Comparison of ENCODE assay signal across 2 cellular contexts in the genomic region with DNA sequence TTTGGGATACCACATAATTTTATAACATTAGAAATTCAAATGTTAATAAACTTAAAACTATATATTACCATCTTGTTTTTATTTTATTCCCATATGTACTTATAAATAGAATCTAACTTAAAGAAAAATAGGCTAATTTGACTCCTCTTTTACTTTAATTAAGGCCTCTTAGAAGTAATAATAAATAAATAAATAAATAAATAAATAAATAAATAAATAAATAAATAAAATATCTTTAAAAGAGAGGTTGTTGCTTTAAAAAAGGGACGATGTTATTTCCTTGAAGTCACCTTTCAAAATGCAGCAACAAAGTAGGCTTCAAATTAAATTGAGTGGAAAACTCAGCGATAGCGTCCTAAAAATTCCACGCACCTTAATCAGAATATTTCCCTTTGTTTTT.
TF ChIP-seq lines count a peak whose summit lies in the region.

No MANE protein-coding gene starts in this region.

TF ChIP-seq in A549, 52 proteins besides CTCF, POLR2A, EP300 and RAD21 (continued from another document):
- TF ChIP-seq, protein P1, sequence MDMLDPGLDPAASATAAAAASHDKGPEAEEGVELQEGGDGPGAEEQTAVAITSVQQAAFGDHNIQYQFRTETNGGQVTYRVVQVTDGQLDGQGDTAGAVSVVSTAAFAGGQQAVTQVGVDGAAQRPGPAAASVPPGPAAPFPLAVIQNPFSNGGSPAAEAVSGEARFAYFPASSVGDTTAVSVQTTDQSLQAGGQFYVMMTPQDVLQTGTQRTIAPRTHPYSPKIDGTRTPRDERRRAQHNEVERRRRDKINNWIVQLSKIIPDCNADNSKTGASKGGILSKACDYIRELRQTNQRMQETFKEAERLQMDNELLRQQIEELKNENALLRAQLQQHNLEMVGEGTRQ (IDR thresholded peaks at IDR 0.05), result no peak

TF ChIP-seq in HEK293, 187 proteins besides CTCF, POLR2A, EP300 and RAD21:
- no peak for TF ChIP-seq ZNF670 (tag by site-specific recombination; IDR thresholded peaks at IDR 0.05; ENCODE audit: low read depth)
- peak; percentile 20; the same call in 1 of the 2 replicates for TF ChIP-seq MZF1 (tag by site-specific recombination; IDR thresholded peaks at IDR 0.05; ENCODE audit: borderline replicate concordance)
- TF ChIP-seq, protein P2, sequence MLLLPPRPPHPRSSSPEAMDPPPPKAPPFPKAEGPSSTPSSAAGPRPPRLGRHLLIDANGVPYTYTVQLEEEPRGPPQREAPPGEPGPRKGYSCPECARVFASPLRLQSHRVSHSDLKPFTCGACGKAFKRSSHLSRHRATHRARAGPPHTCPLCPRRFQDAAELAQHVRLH (tag by site-specific recombination; IDR thresholded peaks at IDR 0.05), result no peak
- TF ChIP-seq, protein P3, sequence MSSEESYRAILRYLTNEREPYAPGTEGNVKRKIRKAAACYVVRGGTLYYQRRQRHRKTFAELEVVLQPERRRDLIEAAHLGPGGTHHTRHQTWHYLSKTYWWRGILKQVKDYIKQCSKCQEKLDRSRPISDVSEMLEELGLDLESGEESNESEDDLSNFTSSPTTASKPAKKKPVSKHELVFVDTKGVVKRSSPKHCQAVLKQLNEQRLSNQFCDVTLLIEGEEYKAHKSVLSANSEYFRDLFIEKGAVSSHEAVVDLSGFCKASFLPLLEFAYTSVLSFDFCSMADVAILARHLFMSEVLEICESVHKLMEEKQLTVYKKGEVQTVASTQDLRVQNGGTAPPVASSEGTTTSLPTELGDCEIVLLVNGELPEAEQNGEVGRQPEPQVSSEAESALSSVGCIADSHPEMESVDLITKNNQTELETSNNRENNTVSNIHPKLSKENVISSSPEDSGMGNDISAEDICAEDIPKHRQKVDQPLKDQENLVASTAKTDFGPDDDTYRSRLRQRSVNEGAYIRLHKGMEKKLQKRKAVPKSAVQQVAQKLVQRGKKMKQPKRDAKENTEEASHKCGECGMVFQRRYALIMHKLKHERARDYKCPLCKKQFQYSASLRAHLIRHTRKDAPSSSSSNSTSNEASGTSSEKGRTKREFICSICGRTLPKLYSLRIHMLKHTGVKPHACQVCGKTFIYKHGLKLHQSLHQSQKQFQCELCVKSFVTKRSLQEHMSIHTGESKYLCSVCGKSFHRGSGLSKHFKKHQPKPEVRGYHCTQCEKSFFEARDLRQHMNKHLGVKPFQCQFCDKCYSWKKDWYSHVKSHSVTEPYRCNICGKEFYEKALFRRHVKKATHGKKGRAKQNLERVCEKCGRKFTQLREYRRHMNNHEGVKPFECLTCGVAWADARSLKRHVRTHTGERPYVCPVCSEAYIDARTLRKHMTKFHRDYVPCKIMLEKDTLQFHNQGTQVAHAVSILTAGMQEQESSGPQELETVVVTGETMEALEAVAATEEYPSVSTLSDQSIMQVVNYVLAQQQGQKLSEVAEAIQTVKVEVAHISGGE (tag by site-specific recombination; conservative IDR thresholded peaks at IDR 0.05; ENCODE audit: low read depth), result peak; percentile 85
- TF ChIP-seq ZNF114 (tag by site-specific recombination; IDR thresholded peaks at IDR 0.05), result no peak
- TF ChIP-seq, protein P4, sequence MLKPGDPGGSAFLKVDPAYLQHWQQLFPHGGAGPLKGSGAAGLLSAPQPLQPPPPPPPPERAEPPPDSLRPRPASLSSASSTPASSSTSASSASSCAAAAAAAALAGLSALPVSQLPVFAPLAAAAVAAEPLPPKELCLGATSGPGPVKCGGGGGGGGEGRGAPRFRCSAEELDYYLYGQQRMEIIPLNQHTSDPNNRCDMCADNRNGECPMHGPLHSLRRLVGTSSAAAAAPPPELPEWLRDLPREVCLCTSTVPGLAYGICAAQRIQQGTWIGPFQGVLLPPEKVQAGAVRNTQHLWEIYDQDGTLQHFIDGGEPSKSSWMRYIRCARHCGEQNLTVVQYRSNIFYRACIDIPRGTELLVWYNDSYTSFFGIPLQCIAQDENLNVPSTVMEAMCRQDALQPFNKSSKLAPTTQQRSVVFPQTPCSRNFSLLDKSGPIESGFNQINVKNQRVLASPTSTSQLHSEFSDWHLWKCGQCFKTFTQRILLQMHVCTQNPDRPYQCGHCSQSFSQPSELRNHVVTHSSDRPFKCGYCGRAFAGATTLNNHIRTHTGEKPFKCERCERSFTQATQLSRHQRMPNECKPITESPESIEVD (tag by site-specific recombination; IDR thresholded peaks at IDR 0.05), result no peak
- TF ChIP-seq ZNF366 (tag by site-specific recombination; conservative IDR thresholded peaks at IDR 0.05), result no peak
- TF ChIP-seq ZNF558 (tag by site-specific recombination; IDR thresholded peaks at IDR 0.05), result peak; percentile 66; the same call in 1 of the 2 replicates
- TF ChIP-seq ZNF354C (tag by site-specific recombination; IDR thresholded peaks at IDR 0.05; ENCODE audit: borderline replicate concordance, low read depth), result 0 out of 2 replicates have a peak, but pooled peaks have one; percentile 80
- no peak for TF ChIP-seq ZNF324 (tag by site-specific recombination; IDR thresholded peaks at IDR 0.05)
- TF ChIP-seq GFI1B (tag by site-specific recombination; IDR thresholded peaks at IDR 0.05), result no peak
- 0 out of 2 replicates have a peak, but pooled peaks have one; percentile 42 for TF ChIP-seq ZNF266 (tag by site-specific recombination; IDR thresholded peaks at IDR 0.05; ENCODE audit: low read depth)
- peak; percentile 38; the same call in 1 of the 2 replicates for TF ChIP-seq ZNF433 (tag by site-specific recombination; IDR thresholded peaks at IDR 0.05; ENCODE audit: low read depth)
- TF ChIP-seq ZNF140 (tag by site-specific recombination; IDR thresholded peaks at IDR 0.05), result peak; percentile 83; the same call in 1 of the 2 replicates
- peak; percentile 47; the same call in 1 of the 2 replicates for TF ChIP-seq ZNF664 (tag by site-specific recombination; IDR thresholded peaks at IDR 0.05)
- TF ChIP-seq SP7 (tag by site-specific recombination; IDR thresholded peaks at IDR 0.05), result no peak
- peak; percentile 97 for TF ChIP-seq ZNF426 (tag by site-specific recombination; IDR thresholded peaks at IDR 0.05)
- TF ChIP-seq ZNF350 (tag by site-specific recombination; IDR thresholded peaks at IDR 0.05), result no peak
- no peak for TF ChIP-seq ZNF48 (tag by site-specific recombination; IDR thresholded peaks at IDR 0.05)
- peak; percentile 54 for TF ChIP-seq ZXDB (tag by site-specific recombination; IDR thresholded peaks at IDR 0.05)
- TF ChIP-seq ZNF768 (tag by site-specific recombination; IDR thresholded peaks at IDR 0.05), result no peak
- TF ChIP-seq ZBTB8A (tag by site-specific recombination; IDR thresholded peaks at IDR 0.05), result peak; percentile 72
- TF ChIP-seq FEZF1 (tag by site-specific recombination; IDR thresholded peaks at IDR 0.05), result no peak
- TF ChIP-seq ZNF777 (tag by site-specific recombination; IDR thresholded peaks at IDR 0.05; ENCODE audit: borderline replicate concordance), result no peak
- TF ChIP-seq, protein P5, sequence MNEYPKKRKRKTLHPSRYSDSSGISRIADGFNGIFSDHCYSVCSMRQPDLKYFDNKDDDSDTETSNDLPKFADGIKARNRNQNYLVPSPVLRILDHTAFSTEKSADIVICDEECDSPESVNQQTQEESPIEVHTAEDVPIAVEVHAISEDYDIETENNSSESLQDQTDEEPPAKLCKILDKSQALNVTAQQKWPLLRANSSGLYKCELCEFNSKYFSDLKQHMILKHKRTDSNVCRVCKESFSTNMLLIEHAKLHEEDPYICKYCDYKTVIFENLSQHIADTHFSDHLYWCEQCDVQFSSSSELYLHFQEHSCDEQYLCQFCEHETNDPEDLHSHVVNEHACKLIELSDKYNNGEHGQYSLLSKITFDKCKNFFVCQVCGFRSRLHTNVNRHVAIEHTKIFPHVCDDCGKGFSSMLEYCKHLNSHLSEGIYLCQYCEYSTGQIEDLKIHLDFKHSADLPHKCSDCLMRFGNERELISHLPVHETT (tag by site-specific recombination; IDR thresholded peaks at IDR 0.05), result no peak
- no peak for TF ChIP-seq SALL2 (tag by site-specific recombination; IDR thresholded peaks at IDR 0.05; ENCODE audit: borderline replicate concordance)
- no peak for TF ChIP-seq ZNF548 (tag by site-specific recombination; IDR thresholded peaks at IDR 0.05)
- no peak for TF ChIP-seq ZNF658 (tag by site-specific recombination; IDR thresholded peaks at IDR 0.05)
- 0 out of 2 replicates have a peak, but pooled peaks have one; percentile 19 for TF ChIP-seq ZNF138 (tag by site-specific recombination; IDR thresholded peaks at IDR 0.05; ENCODE audit: borderline replicate concordance)
- peak; percentile 87 for TF ChIP-seq ZNF510 (tag by site-specific recombination; IDR thresholded peaks at IDR 0.05; ENCODE audit: insufficient replicate concordance)
- 0 out of 2 replicates have a peak, but pooled peaks have one; percentile 52 for TF ChIP-seq ZNF292 (tag by site-specific recombination; IDR thresholded peaks at IDR 0.05; ENCODE audit: borderline replicate concordance, low read depth)
- TF ChIP-seq MYNN (tag by site-specific recombination; IDR thresholded peaks at IDR 0.05; ENCODE audit: borderline replicate concordance), result peak; percentile 36; the same call in 1 of the 2 replicates
- peak; percentile 37 for TF ChIP-seq ZNF654 (tag by site-specific recombination; IDR thresholded peaks at IDR 0.05; ENCODE audit: low read depth)
- TF ChIP-seq, protein P6, sequence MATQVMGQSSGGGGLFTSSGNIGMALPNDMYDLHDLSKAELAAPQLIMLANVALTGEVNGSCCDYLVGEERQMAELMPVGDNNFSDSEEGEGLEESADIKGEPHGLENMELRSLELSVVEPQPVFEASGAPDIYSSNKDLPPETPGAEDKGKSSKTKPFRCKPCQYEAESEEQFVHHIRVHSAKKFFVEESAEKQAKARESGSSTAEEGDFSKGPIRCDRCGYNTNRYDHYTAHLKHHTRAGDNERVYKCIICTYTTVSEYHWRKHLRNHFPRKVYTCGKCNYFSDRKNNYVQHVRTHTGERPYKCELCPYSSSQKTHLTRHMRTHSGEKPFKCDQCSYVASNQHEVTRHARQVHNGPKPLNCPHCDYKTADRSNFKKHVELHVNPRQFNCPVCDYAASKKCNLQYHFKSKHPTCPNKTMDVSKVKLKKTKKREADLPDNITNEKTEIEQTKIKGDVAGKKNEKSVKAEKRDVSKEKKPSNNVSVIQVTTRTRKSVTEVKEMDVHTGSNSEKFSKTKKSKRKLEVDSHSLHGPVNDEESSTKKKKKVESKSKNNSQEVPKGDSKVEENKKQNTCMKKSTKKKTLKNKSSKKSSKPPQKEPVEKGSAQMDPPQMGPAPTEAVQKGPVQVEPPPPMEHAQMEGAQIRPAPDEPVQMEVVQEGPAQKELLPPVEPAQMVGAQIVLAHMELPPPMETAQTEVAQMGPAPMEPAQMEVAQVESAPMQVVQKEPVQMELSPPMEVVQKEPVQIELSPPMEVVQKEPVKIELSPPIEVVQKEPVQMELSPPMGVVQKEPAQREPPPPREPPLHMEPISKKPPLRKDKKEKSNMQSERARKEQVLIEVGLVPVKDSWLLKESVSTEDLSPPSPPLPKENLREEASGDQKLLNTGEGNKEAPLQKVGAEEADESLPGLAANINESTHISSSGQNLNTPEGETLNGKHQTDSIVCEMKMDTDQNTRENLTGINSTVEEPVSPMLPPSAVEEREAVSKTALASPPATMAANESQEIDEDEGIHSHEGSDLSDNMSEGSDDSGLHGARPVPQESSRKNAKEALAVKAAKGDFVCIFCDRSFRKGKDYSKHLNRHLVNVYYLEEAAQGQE (tag by site-specific recombination; IDR thresholded peaks at IDR 0.05), result peak; percentile 73
- peak; percentile 76; the same call in 1 of the 2 replicates for TF ChIP-seq ZNF202 (tag by site-specific recombination; IDR thresholded peaks at IDR 0.05; ENCODE audit: borderline replicate concordance)
- TF ChIP-seq ZBTB48 (tag by site-specific recombination; IDR thresholded peaks at IDR 0.05), result no peak
- TF ChIP-seq ZNF121 (tag by site-specific recombination; IDR thresholded peaks at IDR 0.05), result no peak
- TF ChIP-seq ZNF473 (tag by site-specific recombination; IDR thresholded peaks at IDR 0.05), result no peak
- TF ChIP-seq WT1 (tag by site-specific recombination; IDR thresholded peaks at IDR 0.05), result no peak
- TF ChIP-seq, protein P7, sequence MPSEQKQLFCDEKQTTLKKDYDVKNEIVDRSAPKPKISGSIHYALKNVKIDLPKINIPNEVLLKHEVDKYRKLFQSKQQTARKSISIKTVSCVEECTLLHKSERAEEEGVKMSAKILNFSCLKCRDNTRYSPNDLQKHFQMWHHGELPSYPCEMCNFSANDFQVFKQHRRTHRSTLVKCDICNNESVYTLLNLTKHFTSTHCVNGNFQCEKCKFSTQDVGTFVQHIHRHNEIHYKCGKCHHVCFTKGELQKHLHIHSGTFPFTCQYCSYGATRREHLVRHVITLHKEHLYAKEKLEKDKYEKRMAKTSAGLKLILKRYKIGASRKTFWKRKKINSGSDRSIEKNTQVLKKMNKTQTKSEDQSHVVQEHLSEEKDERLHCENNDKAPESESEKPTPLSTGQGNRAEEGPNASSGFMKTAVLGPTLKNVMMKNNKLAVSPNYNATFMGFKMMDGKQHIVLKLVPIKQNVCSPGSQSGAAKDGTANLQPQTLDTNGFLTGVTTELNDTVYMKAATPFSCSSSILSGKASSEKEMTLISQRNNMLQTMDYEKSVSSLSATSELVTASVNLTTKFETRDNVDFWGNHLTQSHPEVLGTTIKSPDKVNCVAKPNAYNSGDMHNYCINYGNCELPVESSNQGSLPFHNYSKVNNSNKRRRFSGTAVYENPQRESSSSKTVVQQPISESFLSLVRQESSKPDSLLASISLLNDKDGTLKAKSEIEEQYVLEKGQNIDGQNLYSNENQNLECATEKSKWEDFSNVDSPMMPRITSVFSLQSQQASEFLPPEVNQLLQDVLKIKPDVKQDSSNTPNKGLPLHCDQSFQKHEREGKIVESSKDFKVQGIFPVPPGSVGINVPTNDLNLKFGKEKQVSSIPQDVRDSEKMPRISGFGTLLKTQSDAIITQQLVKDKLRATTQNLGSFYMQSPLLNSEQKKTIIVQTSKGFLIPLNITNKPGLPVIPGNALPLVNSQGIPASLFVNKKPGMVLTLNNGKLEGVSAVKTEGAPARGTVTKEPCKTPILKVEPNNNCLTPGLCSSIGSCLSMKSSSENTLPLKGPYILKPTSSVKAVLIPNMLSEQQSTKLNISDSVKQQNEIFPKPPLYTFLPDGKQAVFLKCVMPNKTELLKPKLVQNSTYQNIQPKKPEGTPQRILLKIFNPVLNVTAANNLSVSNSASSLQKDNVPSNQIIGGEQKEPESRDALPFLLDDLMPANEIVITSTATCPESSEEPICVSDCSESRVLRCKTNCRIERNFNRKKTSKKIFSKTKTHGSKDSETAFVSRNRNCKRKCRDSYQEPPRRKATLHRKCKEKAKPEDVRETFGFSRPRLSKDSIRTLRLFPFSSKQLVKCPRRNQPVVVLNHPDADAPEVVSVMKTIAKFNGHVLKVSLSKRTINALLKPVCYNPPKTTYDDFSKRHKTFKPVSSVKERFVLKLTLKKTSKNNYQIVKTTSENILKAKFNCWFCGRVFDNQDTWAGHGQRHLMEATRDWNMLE (tag by site-specific recombination; conservative IDR thresholded peaks at IDR 0.05; ENCODE audit: low read depth), result peak; percentile 91
- peak; percentile 96 for TF ChIP-seq ZNF394 (tag by site-specific recombination; IDR thresholded peaks at IDR 0.05; ENCODE audit: borderline replicate concordance)
- peak; percentile 93 for TF ChIP-seq ZNF555 (tag by site-specific recombination; conservative IDR thresholded peaks at IDR 0.05)
- peak; percentile 72 for TF ChIP-seq ZNF623 (tag by site-specific recombination; IDR thresholded peaks at IDR 0.05)
- no peak for TF ChIP-seq ZNF701 (tag by site-specific recombination; IDR thresholded peaks at IDR 0.05)
- TF ChIP-seq ZNF629 (tag by site-specific recombination; IDR thresholded peaks at IDR 0.05), result peak; percentile 56
